ENCODE assay signal across 11 cellular contexts in genomic region chr5:68710514-68710913, GRCh38.
DNase-seq lines count a peak whose midpoint lies in the region; ATAC-seq and TF ChIP-seq lines count a peak whose summit lies in the region.
"Had no signal": no experiment of that assay in that cellular context is flagged by ENCODE, and none has a peak within 500 bp of the region (broad histone marks: within the 10 kb centered on the region; RNA-seq: fewer than 3 reads in every experiment).

No MANE protein-coding gene starts in this region.

- DNase-seq in esophagus muscularis mucosa (ENCODE audit: extremely low spot score) (peak; percentile 29), GM13977 (ENCODE audit: low spot score) (no peak), Karpas-422 (no peak), kidney tubule cell (ENCODE audit: low spot score) (no peak), globus pallidus (ENCODE audit: low spot score) (no peak)
- DNase-seq: IMR-90, NCI-H345, T-helper 1 cell had no signal

- H3K9ac ChIP-seq in Karpas-422 (ENCODE audit: low read length) = no peak overlapping the region

- no peak for TF ChIP-seq POLR2A in esophagus muscularis mucosa (IDR thresholded peaks at IDR 0.05; ENCODE audit: low read depth)

- H3K79me2 ChIP-seq in Karpas-422 (ENCODE audit: low read length) = no peaks in the 10 kb centered on the region

- H2AFZ ChIP-seq in Karpas-422 (ENCODE audit: low read length) = no peak overlapping the region

- WGBS in esophagus muscularis mucosa = 80% methylated on average over 1 of the region's 1 CpG

- in situ Hi-C loops in GM13977 (cut with MboI; ENCODE audit: low pct_unique_long_range_greater_than_20kb, low sequenced_read_pairs, unreplicated experiment) = loop anchor here (25.0 kb wide), 1 partner anchor 423 kb away; no protein-coding TSS in a partner anchor

- ATAC-seq in GM18502 (IDR thresholded peaks at IDR 0.05; ENCODE audit: poor library complexity, unreplicated experiment) (peak; percentile 50), GM21423 (IDR thresholded peaks at IDR 0.05; ENCODE audit: unreplicated experiment) (peak; percentile 38), HG03354 (IDR thresholded peaks at IDR 0.05; ENCODE audit: poor library complexity, severe bottlenecking, unreplicated experiment) (peak; percentile 46)

- H3K27me3 ChIP-seq in esophagus muscularis mucosa = no peaks in the 10 kb centered on the region
- peaks cover 3% of the 10 kb centered on the region; the same call in 1 of the 2 replicates for H3K27me3 ChIP-seq in Karpas-422 (ENCODE audit: low read length)

- H3K9me3 ChIP-seq in esophagus muscularis mucosa (no peaks in the 10 kb centered on the region), Karpas-422 (ENCODE audit: low read length) (no peaks in the 10 kb centered on the region)

- TF ChIP-seq CTCF in esophagus muscularis mucosa (IDR thresholded peaks at IDR 0.05) (no peak), GM13977 (IDR thresholded peaks at IDR 0.05; ENCODE audit: extremely low read depth, insufficient read depth, missing control alignments) (no peak)

- H3K36me3 ChIP-seq in esophagus muscularis mucosa = no peaks in the 10 kb centered on the region
- H3K36me3 ChIP-seq in Karpas-422 (ENCODE audit: insufficient read depth, low read length) = no peaks in the 10 kb centered on the region

- H3K27ac ChIP-seq in esophagus muscularis mucosa (replicated peaks in 1 of 4) (no peak overlapping the region), Karpas-422 (ENCODE audit: low read length) (no peak overlapping the region)

- H4K20me1 ChIP-seq in Karpas-422 (ENCODE audit: insufficient read depth, low read depth, low read length) = no peaks in the 10 kb centered on the region

- no peak for TF ChIP-seq EP300 in esophagus muscularis mucosa (IDR thresholded peaks at IDR 0.05)

- H3K4me1 ChIP-seq in esophagus muscularis mucosa (peaks cover 12 to 24% (median 18%) of the 10 kb centered on the region in 4 donors), Karpas-422 (ENCODE audit: low read length) (peaks cover 4% of the 10 kb centered on the region)

- intact Hi-C loops in esophagus muscularis mucosa (cut with DNase I) = no loop called here

- H3K4me2 ChIP-seq in Karpas-422 (ENCODE audit: low read depth, low read length, poor library complexity, severe bottlenecking) = no peak overlapping the region

- H3K4me3 ChIP-seq in esophagus muscularis mucosa (no peak overlapping the region), Karpas-422 (ENCODE audit: low read length) (no peak overlapping the region)

- no peaks in the 10 kb centered on the region for H3K9me2 ChIP-seq in Karpas-422 (replicated peaks; ENCODE audit: insufficient read depth, low read length)
